1 cellular context compared by ENCODE assay signal in genomic region chr1:50272923-50273322, GRCh38.
TF ChIP-seq lines count a peak whose summit lies in the region.

No MANE protein-coding gene starts in this region.

TF ChIP-seq in SK-N-SH, 30 proteins besides CTCF, POLR2A, EP300 and RAD21 (continued from another document):
- TF ChIP-seq CHD2 (IDR thresholded peaks at IDR 0.05; ENCODE audit: low read length, partially characterized antibody) (peak; percentile 70), FOXM1 (IDR thresholded peaks at IDR 0.05; ENCODE audit: low read depth) (no peak), POLR2AphosphoS5 (IDR thresholded peaks at IDR 0.05; ENCODE audit: low read depth, low read length) (no peak), GATA2 (CRISPR knock-in tag; IDR thresholded peaks at IDR 0.05) (no peak), NFIC (IDR thresholded peaks at IDR 0.05; ENCODE audit: borderline replicate concordance) (no peak), FOXJ3 (CRISPR knock-in tag; IDR thresholded peaks at IDR 0.05) (0 out of 2 replicates have a peak, but pooled peaks have one; percentile 11), MXI1 (IDR thresholded peaks at IDR 0.05; ENCODE audit: low read depth, low read length) (0 out of 2 replicates have a peak, but pooled peaks have one; percentile 11), YY1 (IDR thresholded peaks at IDR 0.05; ENCODE audit: low read depth) (no peak), RXRA (IDR thresholded peaks at IDR 0.05; ENCODE audit: borderline replicate concordance, low read depth) (no peak), RFX5 (IDR thresholded peaks at IDR 0.05; ENCODE audit: low read length) (no peak), RCOR1 (IDR thresholded peaks at IDR 0.05; ENCODE audit: low read length) (peak; percentile 75; the same call in 1 of the 2 replicates)
